11 cellular contexts compared by ENCODE assay signal in genomic region chr4:100721077-100721476, GRCh38.
"Had no signal": no experiment of that assay in that cellular context is flagged by ENCODE, and none has a peak within 500 bp of the region (broad histone marks: within the 10 kb centered on the region; RNA-seq: fewer than 3 reads in every experiment).

No MANE protein-coding gene starts in this region.

- ATAC-seq: gastroesophageal sphincter; left lung; natural killer cell treated with Interleukin-12 subunit alpha and Interleukin-12 subunit beta and Interleukin-15 and Interleukin-18, amount 100 ng/mL, for 72 hours; right lobe of liver; stimulated activated effector memory CD8-positive, alpha-beta T cell treated with anti-CD3 and anti-CD28 coated beads, Interleukin-12 subunit alpha, Interleukin-12 subunit beta, amount 100 ng/mL, for 72 hours had no signal

- DNase-seq: activated CD4-positive, alpha-beta memory T cell treated with anti-CD3 and anti-CD28 coated beads, Interleukin-2, amount 10 ng/mL, durations not matched to agents 7 days and 5 days; cortex of kidney; effector CD8-positive, alpha-beta T cell; left lung; occipital lobe; right lobe of liver had no signal

- H3K4me3 ChIP-seq: gastroesophageal sphincter, left lung, right lobe of liver, tibial nerve, vagina had no signal
